Comparison of ENCODE assay signal across 29 cellular contexts in genomic region chr22:20451920-20452319, GRCh38.
"Had no signal": no experiment of that assay in that cellular context is flagged by ENCODE, and none has a peak within 500 bp of the region (broad histone marks: within the 10 kb centered on the region; RNA-seq: fewer than 3 reads in every experiment).

No MANE protein-coding gene starts in this region.

- H3K27ac Mint-ChIP-seq: dendritic cell treated with granulocyte-macrophage colony-stimulating factor and Interleukin-4, amounts not matched to agents 40 ng/mL and 50 ng/mL, for 4 days; effector memory CD8-positive, alpha-beta T cell; endodermal cell; mesothelial cell of epicardium had no signal

- ATAC-seq: effector memory CD8-positive, alpha-beta T cell; esophagus mucosa; gastrocnemius medialis; heart right ventricle; left colon; left lung; left ventricle myocardium superior; lower lobe of right lung; mucosa of descending colon had no signal

- H3K4me1 ChIP-seq: colonic mucosa, gastrocnemius medialis had no signal

- H3K36me3 ChIP-seq: colonic mucosa had no signal

- H3K27ac ChIP-seq: colonic mucosa, epithelial cell of prostate, esophagus squamous epithelium, gastrocnemius medialis, heart right ventricle, left lung, lower lobe of right lung had no signal

- H3K9me3 Mint-ChIP-seq: dendritic cell treated with granulocyte-macrophage colony-stimulating factor and Interleukin-4, amounts not matched to agents 40 ng/mL and 50 ng/mL, for 4 days; effector memory CD8-positive, alpha-beta T cell; endodermal cell; mesothelial cell of epicardium; naive B cell had no signal

- FAIRE-seq: endometrium, kidney had no signal

- H3K27me3 Mint-ChIP-seq: dendritic cell treated with granulocyte-macrophage colony-stimulating factor and Interleukin-4, amounts not matched to agents 40 ng/mL and 50 ng/mL, for 4 days; effector memory CD8-positive, alpha-beta T cell; naive B cell had no signal

- H3K4me3 ChIP-seq: colonic mucosa, esophagus squamous epithelium, gastrocnemius medialis, heart right ventricle, left lung, lower lobe of right lung, mucosa of descending colon had no signal

- H3K9me3 ChIP-seq: colonic mucosa, esophagus squamous epithelium, gastrocnemius medialis, heart right ventricle, left lung, lower lobe of right lung, mucosa of descending colon had no signal

- H3K4me3 Mint-ChIP-seq: dendritic cell treated with granulocyte-macrophage colony-stimulating factor and Interleukin-4, amounts not matched to agents 40 ng/mL and 50 ng/mL, for 4 days; effector memory CD8-positive, alpha-beta T cell; endodermal cell; mesothelial cell of epicardium; naive B cell had no signal

- DNase-seq: colonic mucosa; cortex of kidney; effector CD8-positive, alpha-beta T cell; effector memory CD8-positive, alpha-beta T cell; endodermal cell; erythroblast; esophagus squamous epithelium; foreskin fibroblast; foreskin melanocyte; gastrocnemius medialis; glutamatergic neuron; head of caudate nucleus; heart right ventricle; hippocampal formation; islet precursor cell; kidney glomerular epithelial cell; left colon; left lung; left ventricle myocardium superior; mesenchymal stem cell; mucosa of descending colon; naive B cell had no signal

- H3K27me3 ChIP-seq: colonic mucosa, esophagus squamous epithelium, gastrocnemius medialis, heart right ventricle, left lung had no signal
